Comparison of ENCODE assay signal across 8 cellular contexts in genomic region chrX:153648358-153649177, GRCh38. TPM values are rescaled to one million over a fixed set of nuclear protein-coding genes. Genes with fewer than 3 reads are reported as not detected.
"Had no signal": no experiment of that assay in that cellular context is flagged by ENCODE, and none has a peak within 500 bp of the region (broad histone marks: within the 10 kb centered on the region; RNA-seq: fewer than 3 reads in every experiment).

No MANE protein-coding gene starts in this region.

- DNase-seq: activated B cell treated with CpG ODN at 0.5 μM for 24 hours; activated CD4-positive, alpha-beta T cell treated with anti-CD3 and anti-CD28 coated beads, Interleukin-2, amount 10 ng/mL, durations not matched to agents 24 days and 14 days; central memory CD4-positive, alpha-beta T cell; mesendoderm; thyroid gland had no signal

- FAIRE-seq: pancreas had no signal

RNA-seq across cellular contexts. Expression of gene DUSP9, which starts 1.6 kb away (rescaled TPM):
- total RNA-seq: activated B cell treated with CpG ODN at 0.5 μM for 24 hours, body of pancreas, thyroid gland had no signal

RNA-seq across cellular contexts. Expression of gene PNCK, which starts 25.0 kb away (rescaled TPM):
- total RNA-seq: activated B cell treated with CpG ODN at 0.5 μM for 24 hours; activated CD8-positive, alpha-beta memory T cell treated with anti-CD3 and anti-CD28 coated beads for 36 hours; body of pancreas had no signal
